7 cellular contexts compared by ENCODE assay signal in the genomic region with DNA sequence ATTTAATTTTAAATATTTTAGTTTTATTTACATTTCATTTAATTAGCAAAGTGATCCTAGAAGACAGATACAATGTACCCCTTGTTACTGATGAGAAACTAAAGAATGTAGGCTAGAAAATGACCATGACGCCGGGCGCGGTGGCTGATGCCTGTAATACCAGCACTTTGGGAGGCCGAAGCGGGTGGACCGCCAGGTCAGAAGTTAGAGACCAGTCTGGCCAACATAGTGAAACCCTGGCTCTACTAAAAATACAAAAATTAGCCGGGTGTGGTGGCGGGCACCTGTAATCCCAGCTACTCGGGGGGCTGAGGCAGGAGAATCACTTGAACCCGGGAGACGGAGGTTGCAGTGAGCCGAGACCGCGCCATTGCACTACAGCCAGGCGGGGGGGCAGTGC. TPM values are rescaled to one million over a fixed set of nuclear protein-coding genes. Genes with fewer than 3 reads are reported as not detected.
A peak's percentile ranks its signal among the peaks of the same experiment; 100 is the strongest.
DNase-seq lines count a peak whose midpoint lies in the region; ATAC-seq, FAIRE-seq and TF ChIP-seq lines count a peak whose summit lies in the region.
"Not testable (repeated sequence)": the region's sequence is repeated elsewhere in the genome, so short reads cannot be mapped to it uniquely, and the experiment has no call there.

No MANE protein-coding gene starts in this region.

- H3K36me3 ChIP-seq in DND-41 (ENCODE audit: insufficient read depth, low read length); Loucy (ENCODE audit: insufficient read depth, low read length); smooth muscle cell (ENCODE audit: low read depth): not testable (repeated sequence)
- H3K36me3 ChIP-seq in RWPE2 (ENCODE audit: low read depth) = peaks cover 36% of the 10 kb centered on the region
- peaks cover 0 to 11% of the 10 kb centered on the region in 2 experiments; a peak in 3 of 4 replicates for H3K36me3 ChIP-seq in GM12878 (ENCODE audit: control insufficient read depth in 2 of 2, insufficient read depth in 2 of 2, low read length in 1 of 2)
- H3K36me3 ChIP-seq in neuron (ENCODE audit: insufficient read depth, low read length) = peaks cover 24% of the 10 kb centered on the region

- DNase-seq in DND-41; RWPE2 (ENCODE audit: low spot score); GM12878 (ENCODE audit: low read depth, low spot score); smooth muscle cell (lab: John Stamatoyannopoulos, UW; ENCODE audit: unreplicated experiment): not testable (repeated sequence)
- peak; percentile 64 for DNase-seq in Right ventricle myocardium inferior (ENCODE audit: missing footprints)

- RAD21 ChIA-PET in GM12878 (lab: Charles Lee; ENCODE audit: unreplicated experiment) = interaction anchor here (0.7 to 4.2 kb wide), 5 partner anchors 10 to 85 kb away, joined by 3 to 20 read pairs (median 4); partner anchors contain the start of gene RABGAP1

- H3K4me1 ChIP-seq in DND-41 (ENCODE audit: insufficient read depth, low read length) = peaks cover 38% of the 10 kb centered on the region
- peaks cover 21% of the 10 kb centered on the region for H3K4me1 ChIP-seq in Loucy (ENCODE audit: insufficient read depth, low read length, poor library complexity, severe bottlenecking)
- H3K4me1 ChIP-seq in RWPE2 (ENCODE audit: insufficient read depth, poor library complexity, severe bottlenecking); GM12878 (ENCODE audit: control insufficient read depth, insufficient read depth, low read length); neuron (ENCODE audit: insufficient read depth, low read length): not testable (repeated sequence)
- peaks cover 15% of the 10 kb centered on the region for H3K4me1 ChIP-seq in smooth muscle cell (ENCODE audit: low read depth)

- H3K79me2 ChIP-seq in DND-41 (ENCODE audit: insufficient read depth, low read length) (peaks cover 55% of the 10 kb centered on the region), Loucy (ENCODE audit: insufficient read depth, low read length) (peaks cover 51% of the 10 kb centered on the region), GM12878 (ENCODE audit: control insufficient read depth, insufficient read depth, low read length) (peaks cover 42% of the 10 kb centered on the region), smooth muscle cell (ENCODE audit: low read depth) (peaks cover 64% of the 10 kb centered on the region)

- not testable (repeated sequence) for BruUV-seq in GM12878 (replicated peaks; lab: Mats Ljungman, UMichigan)

- H3K4me3 ChIP-seq in DND-41 (ENCODE audit: low read depth in 1 of 2, low read length in 2 of 2) (peak overlapping the region in 1 of 2 experiments; percentile 71; a peak in 1 of 4 replicates), Loucy (ENCODE audit: low read length, poor library complexity, severe bottlenecking) (peak overlapping the region; percentile 85), neuron (ENCODE audit: low read length) (peak overlapping the region; percentile 93)
- not testable (repeated sequence) for H3K4me3 ChIP-seq in RWPE2 (ENCODE audit: severe bottlenecking); GM12878; smooth muscle cell

- H3K27ac ChIP-seq in DND-41 (ENCODE audit: low read length); GM12878 (ENCODE audit: control insufficient read depth, insufficient read depth); smooth muscle cell (ENCODE audit: low read depth): not testable (repeated sequence)
- H3K27ac ChIP-seq in RWPE2 (ENCODE audit: poor library complexity, severe bottlenecking) = peak overlapping the region; percentile 68

- SMC1A ChIA-PET in GM12878 (lab: Charles Lee; ENCODE audit: uncharacterized antibody, unreplicated experiment) = interaction anchor here (1.1 kb wide), 1 partner anchor 41 kb away, joined by 3 read pairs; no protein-coding TSS in a partner anchor

- not testable (repeated sequence) for TF ChIP-seq EP300 in GM12878 (IDR thresholded peaks at IDR 0.05; ENCODE audit: borderline replicate concordance in 1 of 2, control insufficient read depth in 1 of 2, low read depth in 2 of 2, low read length in 2 of 2)

- H4K20me1 ChIP-seq in DND-41 (ENCODE audit: insufficient read depth, low read length); GM12878 (ENCODE audit: control insufficient read depth, insufficient read depth): not testable (repeated sequence)
- peaks cover 28% of the 10 kb centered on the region for H4K20me1 ChIP-seq in Loucy (ENCODE audit: insufficient read depth, low read length, poor library complexity, severe bottlenecking)
- H4K20me1 ChIP-seq in smooth muscle cell (ENCODE audit: low read depth) = peaks cover 15% of the 10 kb centered on the region

- not testable (repeated sequence) for TF ChIP-seq RAD21 in GM12878 (IDR thresholded peaks at IDR 0.05; ENCODE audit: insufficient read depth, low read depth, low read length)

- in situ Hi-C loops in GM12878 (cut with MboI) = loop anchor here (25.0 kb wide), 1 partner anchor 1956 kb away; the partner anchor contains the start of genes ARPC5L, RPL35 and WDR38

- TF ChIP-seq POLR2A in GM12878 (IDR thresholded peaks at IDR 0.05; ENCODE audit: low read depth, low read length) = not testable (repeated sequence)

- CTCF ChIA-PET in GM12878 (lab: Yijun Ruan, JAX) = interaction anchor here (1.5 kb wide), 1 partner anchor 25 kb away, joined by 6 read pairs; the partner anchor contains the start of gene ZBTB26

- 0 out of 2 replicates have a peak overlapping the region, but pooled peaks have one; percentile 96 for H2AFZ ChIP-seq in DND-41 (ENCODE audit: low read depth, low read length)
- not testable (repeated sequence) for H2AFZ ChIP-seq in Loucy (ENCODE audit: low read length); GM12878 (ENCODE audit: control insufficient read depth, low read depth, low read length); neuron (ENCODE audit: low read depth, low read length); smooth muscle cell (ENCODE audit: low read depth)

- not testable (repeated sequence) for H3K9me3 ChIP-seq in DND-41 (ENCODE audit: insufficient read depth, low read length, severe bottlenecking); Loucy (ENCODE audit: insufficient read depth, low read depth, low read length); RWPE2 (ENCODE audit: severe bottlenecking); GM12878 (replicated peaks; ENCODE audit: control insufficient read depth, insufficient read depth, low read length); neuron (ENCODE audit: low read length); smooth muscle cell (replicated peaks; ENCODE audit: low read depth)

- 0 out of 2 replicates have a peak overlapping the region, but pooled peaks have one; percentile 73 for H3K9ac ChIP-seq in DND-41 (ENCODE audit: low read depth, low read length)
- H3K9ac ChIP-seq in Loucy (ENCODE audit: low read depth, low read length, poor library complexity, severe bottlenecking); GM12878 (ENCODE audit: control insufficient read depth, insufficient read depth, low read length); smooth muscle cell (ENCODE audit: low read depth): not testable (repeated sequence)

- POLR2A ChIA-PET in GM12878 (lab: Charles Lee) = interaction anchor here (1.3 to 5.7 kb wide), 2 partner anchors 30 to 35 kb away, joined by 3 to 53 read pairs; partner anchors contain the start of gene RABGAP1

- peak overlapping the region; percentile 79; the same call in 1 of the 2 replicates for H3K4me2 ChIP-seq in DND-41 (ENCODE audit: insufficient read depth, low read length)
- H3K4me2 ChIP-seq in Loucy (ENCODE audit: low read depth, low read length, poor library complexity, severe bottlenecking) = peak overlapping the region; percentile 71
- not testable (repeated sequence) for H3K4me2 ChIP-seq in GM12878 (ENCODE audit: control insufficient read depth, insufficient read depth)
- peak overlapping the region; percentile 81 for H3K4me2 ChIP-seq in smooth muscle cell

- not testable (repeated sequence) for ATAC-seq in DND-41 (ENCODE audit: insufficient read depth, low read depth); RWPE2 (ENCODE audit: low read depth); GM12878; Right ventricle myocardium inferior

- H3K27me3 ChIP-seq in DND-41 (ENCODE audit: insufficient read depth, low read length, poor library complexity); Loucy (ENCODE audit: insufficient read depth, low read length, poor library complexity, severe bottlenecking); RWPE2 (ENCODE audit: insufficient read depth, poor library complexity, severe bottlenecking); GM12878 (replicated peaks in 1 of 2; ENCODE audit: control insufficient read depth in 2 of 2, insufficient read depth in 2 of 2, low read length in 1 of 2); neuron (ENCODE audit: insufficient read depth, low read length); smooth muscle cell (ENCODE audit: low read depth): not testable (repeated sequence)

- not testable (repeated sequence) for FAIRE-seq in GM12878 (lab: Jason Lieb, UNC)

- H3F3A ChIP-seq in Loucy (ENCODE audit: low read depth); smooth muscle cell (ENCODE audit: low read depth): not testable (repeated sequence)

- WGBS in GM12878 (ENCODE audit: insufficient coverage, insufficient replicate concordance, low lambda C conversion rate, missing lambda C conversion rate) = 98% methylated on average over 12 of the region's 16 CpGs
- WGBS in smooth muscle cell (ENCODE audit: low lambda C conversion rate) = 98% methylated on average over 16 of the region's 16 CpGs

- intact Hi-C loops in GM12878 (cut with micrococcal nuclease; ENCODE audit: unreplicated experiment) (loop anchor here (10.0 kb wide), 1 partner anchor 439 kb away; no protein-coding TSS in a partner anchor), Right ventricle myocardium inferior (cut with DNase I) (loop anchor here (5.0 to 10.0 kb wide), 2 partner anchors 36 to 319 kb away; partner anchors contain the start of gene RABGAP1)

- H3K9me2 ChIP-seq in Loucy (replicated peaks; ENCODE audit: low read depth, low read length) = not testable (repeated sequence)

- TF ChIP-seq CTCF in DND-41 (IDR thresholded peaks at IDR 0.05; ENCODE audit: borderline replicate concordance, extremely low read depth, low read length, poor library complexity, severe bottlenecking); Loucy (conservative IDR thresholded peaks at IDR 0.05; ENCODE audit: low read length); RWPE2 (IDR thresholded peaks at IDR 0.05; ENCODE audit: poor library complexity, severe bottlenecking); GM12878 (IDR thresholded peaks at IDR 0.05 in 2 of 3, conservative IDR thresholded peaks at IDR 0.05 in 1 of 3; ENCODE audit: control insufficient read depth in 2 of 3, extremely low read depth in 1 of 3, insufficient read depth in 1 of 3, low read depth in 3 of 3, low read length in 3 of 3); smooth muscle cell (IDR thresholded peaks at IDR 0.05; ENCODE audit: borderline replicate concordance, insufficient read depth, poor library complexity, severe bottlenecking): not testable (repeated sequence)

RNA-seq across cellular contexts. Expression of gene RC3H2, which starts 1.0 kb away (rescaled TPM):
- 79.3 and 87.8 TPM in 2 replicates for total RNA-seq in GM12878 (2013; cell fraction: nucleolus; rRNA removed)
- total RNA-seq in GM12878 (2014; rRNA removed) = 16.9 and 17.4 TPM in 2 replicates
- 23.2 and 24.0 TPM in 2 replicates for total RNA-seq in GM12878 (2014; rRNA removed; fragmentation: Illumina TruSeq; extraction: Trizol)
- 21.9 and 25.5 TPM in 2 replicates for total RNA-seq in GM12878 (2021)
- polyA plus RNA-seq in GM12878 (2011; ENCODE audit: low read depth) = 10.8 TPM
- 23.0 and 27.9 TPM in 2 replicates for polyA plus RNA-seq in GM12878 (2011; rRNA removed)
- polyA plus RNA-seq in GM12878 (2011; cell fraction: cytosol; rRNA removed) = 11.4 and 12.4 TPM in 2 replicates
- 21.1 and 27.8 TPM in 2 replicates for polyA plus RNA-seq in GM12878 (2011; cell fraction: nucleus; rRNA removed)
- 11.9 and 13.0 TPM in 2 replicates for polyA plus RNA-seq in GM12878 (2012)
- polyA plus RNA-seq in GM12878 (2014; fragmentation: Illumina TruSeq; extraction: Trizol) = 14.6 and 14.8 TPM in 2 replicates
- 1 to 10 TPM; 7.2 to 9.1 TPM for polyA plus RNA-seq in GM12878 (2014; fragmentation: Nextera tagmentation; extraction: Ambion mirVana)
- 12.3 and 17.7 TPM in 2 replicates for polyA plus RNA-seq in GM12878 (2014; rRNA removed)
- 10 to 100 TPM; 14.3 to 19.9 TPM for polyA plus RNA-seq in GM12878 (2016; fragmentation: Nextera tagmentation; extraction: Ambion mirVana)
- 45.6 and 65.7 TPM in 2 replicates for polyA minus RNA-seq in GM12878 (2011; rRNA and poly(A)+ RNA removed)
- polyA minus RNA-seq in GM12878 (2011; cell fraction: cytosol; rRNA and poly(A)+ RNA removed) = 16.0 and 18.2 TPM in 2 replicates
- 22.4 and 34.7 TPM in 2 replicates for polyA minus RNA-seq in GM12878 (2011; cell fraction: nucleus; rRNA and poly(A)+ RNA removed)
- total RNA-seq in Right ventricle myocardium inferior = 35.1 TPM
- 44.7 and 46.1 TPM in 2 replicates for total RNA-seq in smooth muscle cell
- polyA plus RNA-seq in smooth muscle cell = 15.3 and 15.6 TPM in 2 replicates

RNA-seq across cellular contexts. Expression of gene ZBTB6, which starts 7.0 kb away (rescaled TPM):
- 16.5 and 17.2 TPM in 2 replicates for total RNA-seq in GM12878 (2013; cell fraction: nucleolus; rRNA removed)
- 9.5 and 11.2 TPM in 2 replicates for total RNA-seq in GM12878 (2014; rRNA removed)
- total RNA-seq in GM12878 (2014; rRNA removed; fragmentation: Illumina TruSeq; extraction: Trizol) = 9.9 and 10.4 TPM in 2 replicates
- total RNA-seq in GM12878 (2021) = 7.3 and 7.9 TPM in 2 replicates
- polyA plus RNA-seq in GM12878 (2011; ENCODE audit: low read depth) = 1.7 TPM
- polyA plus RNA-seq in GM12878 (2011; rRNA removed) = 11.5 and 16.8 TPM in 2 replicates
- 3.4 and 3.8 TPM in 2 replicates for polyA plus RNA-seq in GM12878 (2011; cell fraction: cytosol; rRNA removed)
- 3.4 and 3.7 TPM in 2 replicates for polyA plus RNA-seq in GM12878 (2011; cell fraction: nucleus; rRNA removed)
- 3.2 and 5.1 TPM in 2 replicates for polyA plus RNA-seq in GM12878 (2012)
- polyA plus RNA-seq in GM12878 (2014; fragmentation: Illumina TruSeq; extraction: Trizol) = 9.5 and 13.3 TPM in 2 replicates
- 1 to 10 TPM; 1.7 to 3.0 TPM for polyA plus RNA-seq in GM12878 (2014; fragmentation: Nextera tagmentation; extraction: Ambion mirVana)
- polyA plus RNA-seq in GM12878 (2014; rRNA removed) = 4.0 and 5.1 TPM in 2 replicates
- polyA plus RNA-seq in GM12878 (2016; fragmentation: Nextera tagmentation; extraction: Ambion mirVana) = 1 to 10 TPM; 6.4 to 6.8 TPM
- polyA minus RNA-seq in GM12878 (2011; rRNA and poly(A)+ RNA removed) = 9.7 and 13.4 TPM in 2 replicates
- polyA minus RNA-seq in GM12878 (2011; cell fraction: cytosol; rRNA and poly(A)+ RNA removed) = 2.9 and 4.5 TPM in 2 replicates
- polyA minus RNA-seq in GM12878 (2011; cell fraction: nucleus; rRNA and poly(A)+ RNA removed) = 8.8 and 10.6 TPM in 2 replicates
- 5.3 TPM for total RNA-seq in Right ventricle myocardium inferior
- total RNA-seq in smooth muscle cell = 13.2 and 18.1 TPM in 2 replicates
- 2.7 and 3.8 TPM in 2 replicates for polyA plus RNA-seq in smooth muscle cell

RNA-seq across cellular contexts. Expression of gene ZBTB26, which starts 25.2 kb away (rescaled TPM):
- total RNA-seq in GM12878 (2013; cell fraction: nucleolus; rRNA removed) = 23.8 and 26.5 TPM in 2 replicates
- total RNA-seq in GM12878 (2014; rRNA removed) = 5.3 and 6.9 TPM in 2 replicates
- total RNA-seq in GM12878 (2014; rRNA removed; fragmentation: Illumina TruSeq; extraction: Trizol) = 3.5 and 4.1 TPM in 2 replicates
- total RNA-seq in GM12878 (2021) = 6.9 and 8.1 TPM in 2 replicates
- 3.2 TPM for polyA plus RNA-seq in GM12878 (2011; ENCODE audit: low read depth)
- 19.5 and 26.3 TPM in 2 replicates for polyA plus RNA-seq in GM12878 (2011; rRNA removed)
- 7.8 and 9.9 TPM in 2 replicates for polyA plus RNA-seq in GM12878 (2011; cell fraction: cytosol; rRNA removed)
- polyA plus RNA-seq in GM12878 (2011; cell fraction: nucleus; rRNA removed) = 20.8 and 28.9 TPM in 2 replicates
- polyA plus RNA-seq in GM12878 (2012) = 4.6 and 6.7 TPM in 2 replicates
- polyA plus RNA-seq in GM12878 (2014; fragmentation: Illumina TruSeq; extraction: Trizol) = 10.0 and 10.9 TPM in 2 replicates
- polyA plus RNA-seq in GM12878 (2014; fragmentation: Nextera tagmentation; extraction: Ambion mirVana) = 1 to 10 TPM; 1.8 to 2.4 TPM
- polyA plus RNA-seq in GM12878 (2014; rRNA removed) = 4.9 and 7.0 TPM in 2 replicates
- 1 to 10 TPM; 2.8 to 3.6 TPM for polyA plus RNA-seq in GM12878 (2016; fragmentation: Nextera tagmentation; extraction: Ambion mirVana)
- polyA minus RNA-seq in GM12878 (2011; rRNA and poly(A)+ RNA removed) = 7.1 and 11.6 TPM in 2 replicates
- polyA minus RNA-seq in GM12878 (2011; cell fraction: cytosol; rRNA and poly(A)+ RNA removed) = 2.9 and 4.6 TPM in 2 replicates
- 4.5 and 5.2 TPM in 2 replicates for polyA minus RNA-seq in GM12878 (2011; cell fraction: nucleus; rRNA and poly(A)+ RNA removed)
- total RNA-seq in Right ventricle myocardium inferior = 4.6 TPM
- 4.0 and 5.3 TPM in 2 replicates for total RNA-seq in smooth muscle cell
- polyA plus RNA-seq in smooth muscle cell = 0.74 and 1.5 TPM in 2 replicates

RNA-seq across cellular contexts. Expression of gene RABGAP1, which starts 34.7 kb away (rescaled TPM):
- total RNA-seq in GM12878 (2013; cell fraction: nucleolus; rRNA removed) = 201 and 223 TPM in 2 replicates
- 10.1 and 12.5 TPM in 2 replicates for total RNA-seq in GM12878 (2014; rRNA removed)
- total RNA-seq in GM12878 (2014; rRNA removed; fragmentation: Illumina TruSeq; extraction: Trizol) = 23.2 and 23.7 TPM in 2 replicates
- total RNA-seq in GM12878 (2021) = 24.5 and 26.6 TPM in 2 replicates
- 8.8 TPM for polyA plus RNA-seq in GM12878 (2011; ENCODE audit: low read depth)
- polyA plus RNA-seq in GM12878 (2011; rRNA removed) = 31.6 and 39.6 TPM in 2 replicates
- polyA plus RNA-seq in GM12878 (2011; cell fraction: cytosol; rRNA removed) = 15.4 and 20.5 TPM in 2 replicates
- polyA plus RNA-seq in GM12878 (2011; cell fraction: nucleus; rRNA removed) = 38.8 and 39.0 TPM in 2 replicates
- 10.4 and 13.0 TPM in 2 replicates for polyA plus RNA-seq in GM12878 (2012)
- polyA plus RNA-seq in GM12878 (2014; fragmentation: Illumina TruSeq; extraction: Trizol) = 18.6 and 22.9 TPM in 2 replicates
- polyA plus RNA-seq in GM12878 (2014; fragmentation: Nextera tagmentation; extraction: Ambion mirVana) = 1 to 10 TPM; 2.6 to 2.9 TPM
- polyA plus RNA-seq in GM12878 (2014; rRNA removed) = 11.7 and 15.0 TPM in 2 replicates
- 1 to 10 TPM; 9.4 to 9.5 TPM for polyA plus RNA-seq in GM12878 (2016; fragmentation: Nextera tagmentation; extraction: Ambion mirVana)
- polyA minus RNA-seq in GM12878 (2011; rRNA and poly(A)+ RNA removed) = 58.5 and 61.5 TPM in 2 replicates
- polyA minus RNA-seq in GM12878 (2011; cell fraction: cytosol; rRNA and poly(A)+ RNA removed) = 11.0 and 15.6 TPM in 2 replicates
- polyA minus RNA-seq in GM12878 (2011; cell fraction: nucleus; rRNA and poly(A)+ RNA removed) = 67.9 and 92.5 TPM in 2 replicates
- 45.1 TPM for total RNA-seq in Right ventricle myocardium inferior
- 31.8 and 35.3 TPM in 2 replicates for total RNA-seq in smooth muscle cell
- polyA plus RNA-seq in smooth muscle cell = 13.5 and 17.6 TPM in 2 replicates
